34 cellular contexts compared by ENCODE assay signal in genomic region chr15:58086479-58086878, GRCh38. TPM values are rescaled to one million over a fixed set of nuclear protein-coding genes. Genes with fewer than 3 reads are reported as not detected.
A peak's percentile ranks its signal among the peaks of the same experiment; 100 is the strongest.
DNase-seq lines count a peak whose midpoint lies in the region; TF ChIP-seq lines count a peak whose summit lies in the region.
"Had no signal": no experiment of that assay in that cellular context is flagged by ENCODE, and none has a peak within 500 bp of the region (broad histone marks: within the 10 kb centered on the region; RNA-seq: fewer than 3 reads in every experiment).

No MANE protein-coding gene starts in this region.

- no peak overlapping the region for H3K27ac Mint-ChIP-seq in activated CD4-positive, alpha-beta memory T cell treated with anti-CD3 and anti-CD28 coated beads for 36 hours
- H3K27ac Mint-ChIP-seq: activated naive CD4-positive, alpha-beta T cell treated with anti-CD3 and anti-CD28 coated beads for 36 hours; mesothelial cell of epicardium; naive thymus-derived CD8-positive, alpha-beta T cell; type B pancreatic cell had no signal

- H3K27me3 ChIP-seq in adipocyte (replicated peaks; ENCODE audit: control insufficient read depth, insufficient read depth, low read length), result no peaks in the 10 kb centered on the region
- H3K27me3 ChIP-seq in PC-9 (ENCODE audit: insufficient read depth, low read depth), result no peaks in the 10 kb centered on the region
- H3K27me3 ChIP-seq: BLaER1, sigmoid colon had no signal

- H3K9me2 ChIP-seq in PC-9 (ENCODE audit: insufficient read depth), result no peaks in the 10 kb centered on the region

- H3K4me3 ChIP-seq in adipocyte (ENCODE audit: low read length), result no peak overlapping the region
- no peak overlapping the region for H3K4me3 ChIP-seq in fibroblast of the aortic adventitia (ENCODE audit: low read depth, low read length)
- no peak overlapping the region for H3K4me3 ChIP-seq in PC-9
- H3K4me3 ChIP-seq: BLaER1, GM12878, psoas muscle, sigmoid colon had no signal

- peaks cover 2% of the 10 kb centered on the region for H3K4me1 Mint-ChIP-seq in activated CD4-positive, alpha-beta memory T cell treated with anti-CD3 and anti-CD28 coated beads for 36 hours (ENCODE audit: low read depth)
- H3K4me1 Mint-ChIP-seq: mesothelial cell of epicardium; naive thymus-derived CD8-positive, alpha-beta T cell had no signal

- no peak overlapping the region for H3K27ac ChIP-seq in PC-9
- H3K27ac ChIP-seq: BLaER1, HL-60, psoas muscle, sigmoid colon, VCaP had no signal

- no peak overlapping the region for H3K4me2 ChIP-seq in PC-9
- H3K4me2 ChIP-seq: BLaER1 had no signal

- H3K9me3 Mint-ChIP-seq in activated CD4-positive, alpha-beta memory T cell treated with anti-CD3 and anti-CD28 coated beads for 36 hours, result no peaks in the 10 kb centered on the region
- H3K9me3 Mint-ChIP-seq: activated naive CD4-positive, alpha-beta T cell treated with anti-CD3 and anti-CD28 coated beads for 36 hours had no signal

- POLR2A ChIA-PET in PC-9 (lab: Charles Lee; ENCODE audit: unreplicated experiment), result no interaction called here
- POLR2A ChIA-PET in activated CD4-positive, alpha-beta memory T cell treated with anti-CD3 and anti-CD28 coated beads for 36 hours (lab: Charles Lee), result no interaction called here

- H3K4me3 Mint-ChIP-seq in activated CD4-positive, alpha-beta memory T cell treated with anti-CD3 and anti-CD28 coated beads for 36 hours, result no peak overlapping the region
- H3K4me3 Mint-ChIP-seq: activated naive CD4-positive, alpha-beta T cell treated with anti-CD3 and anti-CD28 coated beads for 36 hours; mesothelial cell of epicardium; naive thymus-derived CD8-positive, alpha-beta T cell; type B pancreatic cell had no signal

- no peaks in the 10 kb centered on the region for H3F3A ChIP-seq in PC-9 (ENCODE audit: insufficient read depth, low read depth)

- H3K9ac ChIP-seq in adipocyte (ENCODE audit: low read length), result no peak overlapping the region
- H3K9ac ChIP-seq: BLaER1 had no signal

- DNase-seq in EH (ENCODE audit: low read depth) (peak; percentile 13), HCEC 1CT (peak; percentile 41), adipocyte (ENCODE audit: low read depth) (peak; percentile 19), fibroblast of the aortic adventitia (ENCODE audit: low read depth) (peak; percentile 14), islet precursor cell (no peak), PC-9 (no peak), SHP77 (lab: John Stamatoyannopoulos, UW) (no peak)
- no peak for DNase-seq in activated CD4-positive, alpha-beta memory T cell treated with anti-CD3 and anti-CD28 coated beads for 36 hours
- DNase-seq: activated CD4-positive, alpha-beta T cell treated with anti-CD3 and anti-CD28 coated beads for 48 hours; activated naive CD4-positive, alpha-beta T cell treated with anti-CD3 and anti-CD28 coated beads for 36 hours; DMS 273 treated with DMSO at 0.1 percent for 48 hours; effector CD4-positive, alpha-beta T cell; H7; head of caudate nucleus; Kasumi-1; MV-4-11; naive thymus-derived CD8-positive, alpha-beta T cell; NCI-H1436; NCI-H2081 treated with DMSO at 0.1 percent for 48 hours; NCI-H226; NCI-H69; nucleus accumbens; psoas muscle; sigmoid colon; stimulated activated CD4-positive, alpha-beta T cell treated with anti-CD3 and anti-CD28 coated beads, Interleukin-4, amount 100 ng/mL, for 4 hours; T-helper 9 cell had no signal

- H3K79me2 ChIP-seq in PC-9 (ENCODE audit: low read depth), result no peaks in the 10 kb centered on the region

- no peaks in the 10 kb centered on the region for H3K36me3 Mint-ChIP-seq in activated CD4-positive, alpha-beta memory T cell treated with anti-CD3 and anti-CD28 coated beads for 36 hours
- H3K36me3 Mint-ChIP-seq: type B pancreatic cell had no signal

- H3K9me3 ChIP-seq in adipocyte (ENCODE audit: control insufficient read depth, low read length) (no peaks in the 10 kb centered on the region), PC-9 (ENCODE audit: insufficient read depth, low read depth) (no peaks in the 10 kb centered on the region)
- H3K9me3 ChIP-seq: BLaER1, psoas muscle, sigmoid colon had no signal

- intact Hi-C loops in PC-9 (cut with micrococcal nuclease; ENCODE audit: unreplicated experiment), result no loop called here
- intact Hi-C loops in activated CD4-positive, alpha-beta memory T cell treated with anti-CD3 and anti-CD28 coated beads for 36 hours (cut with micrococcal nuclease), result no loop called here

- peaks cover 6% of the 10 kb centered on the region for H3K4me1 ChIP-seq in adipocyte (ENCODE audit: control insufficient read depth, insufficient read depth, low read length)
- H3K4me1 ChIP-seq in PC-9 (replicated peaks; ENCODE audit: insufficient read depth), result no peaks in the 10 kb centered on the region
- H3K4me1 ChIP-seq: BLaER1, psoas muscle, sigmoid colon had no signal

- H3K27me3 Mint-ChIP-seq in activated CD4-positive, alpha-beta memory T cell treated with anti-CD3 and anti-CD28 coated beads for 36 hours, result peaks cover 27% of the 10 kb centered on the region

- H3K36me3 ChIP-seq in adipocyte (ENCODE audit: control insufficient read depth, insufficient read depth, low read length, severe bottlenecking) (no peaks in the 10 kb centered on the region), PC-9 (ENCODE audit: low read depth) (no peaks in the 10 kb centered on the region)
- H3K36me3 ChIP-seq: BLaER1, sigmoid colon had no signal

- TF ChIP-seq CTCF in fibroblast of the aortic adventitia (IDR thresholded peaks at IDR 0.05; ENCODE audit: insufficient read depth, low read length), result no peak
- no peak for TF ChIP-seq CTCF in PC-9 (conservative IDR thresholded peaks at IDR 0.05)

- H4K20me1 ChIP-seq in PC-9 (ENCODE audit: insufficient read depth), result no peaks in the 10 kb centered on the region
- H4K20me1 ChIP-seq: BLaER1 had no signal

- CTCF ChIA-PET in PC-9 (lab: Charles Lee), result no interaction called here
- CTCF ChIA-PET in activated CD4-positive, alpha-beta memory T cell treated with anti-CD3 and anti-CD28 coated beads for 36 hours (lab: Charles Lee), result interaction anchor here (1.1 kb wide), 1 partner anchor 16 kb away, joined by 3 read pairs; no protein-coding TSS in a partner anchor

- BruUV-seq in PC-9 (replicated peaks; lab: Mats Ljungman, UMichigan), result no TSS peak

- H2AFZ ChIP-seq in PC-9, result no peak overlapping the region

RNA-seq across cellular contexts. Expression of gene ALDH1A2, which starts 21.0 kb away (rescaled TPM):
- total RNA-seq in fibroblast of the aortic adventitia (ENCODE audit: low replicate concordance) (0.08 and 2.1 TPM in 2 replicates), PC-9 (2021) (3.1 and 4.0 TPM in 2 replicates)
- total RNA-seq in activated CD4-positive, alpha-beta memory T cell treated with anti-CD3 and anti-CD28 coated beads for 36 hours, result under 1 TPM; 0.19 to 0.78 TPM
- total RNA-seq: activated naive CD4-positive, alpha-beta T cell treated with anti-CD3 and anti-CD28 coated beads for 36 hours; naive thymus-derived CD8-positive, alpha-beta T cell had no signal

RNA-seq across cellular contexts. Expression of gene AQP9, which starts 51.7 kb away (rescaled TPM):
- total RNA-seq in fibroblast of the aortic adventitia (ENCODE audit: low replicate concordance) (0.09 and 1.1 TPM in 2 replicates), PC-9 (2021) (not detected in 2 replicates)
- total RNA-seq in activated CD4-positive, alpha-beta memory T cell treated with anti-CD3 and anti-CD28 coated beads for 36 hours, result under 1 TPM; 0.17 to 0.26 TPM
- total RNA-seq: activated naive CD4-positive, alpha-beta T cell treated with anti-CD3 and anti-CD28 coated beads for 36 hours; epithelial cell of proximal tubule; H7; kidney epithelial cell; mesothelial cell of epicardium; naive thymus-derived CD8-positive, alpha-beta T cell had no signal

Comparison
In these comparisons a context has a peak if more than half of its experiments do, and no peak if none do; other contexts are left out.
1. DNase-seq: peak in EH (single experiment), HCEC 1CT (single experiment), adipocyte (single experiment) and fibroblast of the aortic adventitia (single experiment); none in islet precursor cell (single experiment), PC-9 (0 of 2), activated CD4-positive, alpha-beta memory T cell treated with anti-CD3 and anti-CD28 coated beads for 36 hours (single experiment) and SHP77 (0 of 2).